16 cellular contexts compared by ENCODE assay signal in the genomic region with DNA sequence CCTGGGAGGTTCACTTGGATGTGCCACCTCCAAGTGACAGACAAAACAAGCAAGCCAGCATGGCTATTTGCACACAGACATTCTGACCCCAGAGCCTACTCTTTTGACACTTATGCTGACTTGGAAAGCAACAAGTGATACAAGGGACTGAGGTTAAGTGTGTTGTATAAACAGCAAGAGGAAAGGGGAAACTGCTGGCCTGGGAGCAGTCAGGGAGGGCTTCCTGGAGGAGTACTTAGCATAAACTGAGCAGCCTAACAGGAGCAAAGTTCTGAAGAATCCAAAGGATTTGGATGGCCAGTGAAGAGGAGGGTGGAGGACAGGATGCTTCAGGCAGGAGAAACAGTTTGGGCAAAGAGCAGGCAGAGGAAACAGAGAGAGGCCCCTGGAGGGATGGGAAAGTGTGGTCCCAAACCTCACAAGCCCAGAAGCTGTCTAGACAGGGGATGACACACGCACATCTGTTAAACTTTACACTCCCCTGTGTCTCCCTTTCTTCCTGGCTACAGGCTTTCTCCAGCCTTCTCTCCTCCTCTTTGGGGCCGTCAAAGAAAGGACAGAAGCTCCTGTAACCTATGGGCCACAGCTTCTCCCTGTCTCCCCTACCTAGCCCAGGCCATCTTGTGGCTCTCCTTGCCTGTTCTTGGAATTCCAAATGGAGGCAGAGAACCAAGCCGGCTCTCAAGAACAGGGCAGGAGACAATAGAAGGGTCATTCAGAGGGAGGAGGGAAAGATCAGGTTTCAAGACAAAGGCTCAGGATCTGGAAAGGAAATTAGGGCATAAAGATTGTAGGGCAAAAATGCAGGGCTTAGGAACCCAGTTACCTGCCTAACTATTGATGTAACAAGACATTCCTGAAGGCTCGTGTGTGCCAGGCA.
A peak's percentile ranks its signal among the peaks of the same experiment; 100 is the strongest.
DNase-seq lines count a peak whose midpoint lies in the region; ATAC-seq and TF ChIP-seq lines count a peak whose summit lies in the region.
"Had no signal": no experiment of that assay in that cellular context is flagged by ENCODE, and none has a peak within 500 bp of the region (broad histone marks: within the 10 kb centered on the region; RNA-seq: fewer than 3 reads in every experiment).

No MANE protein-coding gene starts in this region.

- POLR2A ChIA-PET in HEK293 (lab: Yijun Ruan, JAX), result no interaction called here

- H3K4me1 Mint-ChIP-seq in nephron, result peaks cover 61% of the 10 kb centered on the region

- H3K36me3 ChIP-seq in HEK293 (ENCODE audit: control insufficient read depth in 2 of 2, insufficient read depth in 1 of 2, low read length in 2 of 2), result peaks cover 0 to 13% of the 10 kb centered on the region in 2 experiments; a peak in 1 of 3 replicates
- H3K36me3 ChIP-seq: left lung had no signal

- H3K4me3 ChIP-seq in AG10803 (ENCODE audit: low read length) (no peak overlapping the region), HEK293 (ENCODE audit: low read depth, low read length) (no peak overlapping the region), cardiac fibroblast (replicated peaks in 1 of 2; ENCODE audit: low read depth in 2 of 2, low read length in 2 of 2) (no peak overlapping the region)
- H3K4me3 ChIP-seq: left lung had no signal

- H3K4me1 ChIP-seq in HEK293 (ENCODE audit: control insufficient read depth, insufficient read depth, low read length), result peaks cover 2% of the 10 kb centered on the region; the same call in 1 of the 2 replicates

- H3K9me3 ChIP-seq in HEK293 (ENCODE audit: control insufficient read depth, insufficient read depth, low read depth, low read length), result no peaks in the 10 kb centered on the region

- no peak overlapping the region for H3K4me3 Mint-ChIP-seq in nephron
- H3K4me3 Mint-ChIP-seq: HFFc6 had no signal

- peaks cover 3% of the 10 kb centered on the region for H3K9me3 Mint-ChIP-seq in nephron

- H3K36me3 Mint-ChIP-seq in nephron (ENCODE audit: low read depth), result peaks cover 49% of the 10 kb centered on the region

- H3K27ac Mint-ChIP-seq in nephron, result peak overlapping the region; percentile 51 to 86 (median 81)
- H3K27ac Mint-ChIP-seq: HFFc6 had no signal

- peaks cover 13% of the 10 kb centered on the region for H3K27me3 Mint-ChIP-seq in nephron (ENCODE audit: low read depth)

- no peak overlapping the region for H3K27ac ChIP-seq in HEK293 (ENCODE audit: extremely low read depth, low read depth, low read length)
- H3K27ac ChIP-seq: left lung had no signal

- peak; percentile 14 for DNase-seq in AG10803 (ENCODE audit: low read depth)
- DNase-seq in cardiac fibroblast (ENCODE audit: low read depth in 2 of 2), result peak; percentile 32 to 56
- DNase-seq in T-helper 1 cell, result no peak
- no peak for DNase-seq in NCI-H446 (lab: John Stamatoyannopoulos, UW)
- DNase-seq: activated T-cell treated with anti-CD3 and anti-CD28 coated beads, Interleukin-2, amount 50 U/mL, for 48 hours; amniotic stem cell; foreskin melanocyte; HFFc6; left lung; NCI-H1048; NCI-H526 treated with DMSO at 0.1 percent for 48 hours; stimulated activated CD4-positive, alpha-beta T cell treated with anti-CD3 and anti-CD28 coated beads, Interleukin-15, amount 100 ng/mL, for 24 hours had no signal

- TF ChIP-seq CTCF in AG10803 (conservative IDR thresholded peaks at IDR 0.05; ENCODE audit: low read length), result no peak
- TF ChIP-seq CTCF in HEK293 (tag by site-specific recombination; IDR thresholded peaks at IDR 0.05), result no peak
- TF ChIP-seq CTCF in cardiac fibroblast (IDR thresholded peaks at IDR 0.05; ENCODE audit: low read depth, low read length), result no peak
- no peak for TF ChIP-seq CTCF in nephron (IDR thresholded peaks at IDR 0.05; ENCODE audit: unreplicated experiment in 3 of 3)

- ATAC-seq in GM21717 (IDR thresholded peaks at IDR 0.05; ENCODE audit: unreplicated experiment) (no peak), GM21381 (IDR thresholded peaks at IDR 0.05; ENCODE audit: unreplicated experiment) (no peak)
- ATAC-seq: left lung had no signal

- CTCF ChIA-PET in HEK293 (lab: Yijun Ruan, JAX), result interaction anchor here (1.0 to 1.1 kb wide), 2 partner anchors 20 to 41 kb away, joined by 3 to 4 read pairs; no protein-coding TSS in a partner anchor

TF ChIP-seq in HEK293, 187 proteins besides CTCF, POLR2A, EP300 and RAD21:
- TF ChIP-seq ZNF157 (tag by site-specific recombination; IDR thresholded peaks at IDR 0.05), result no peak
- TF ChIP-seq SCRT2 (tag by site-specific recombination; IDR thresholded peaks at IDR 0.05), result peak; percentile 78
- no peak for TF ChIP-seq ZBTB1 (tag by site-specific recombination; IDR thresholded peaks at IDR 0.05)
- peak; percentile 73 for TF ChIP-seq ZBTB8A (tag by site-specific recombination; IDR thresholded peaks at IDR 0.05)
- TF ChIP-seq, protein P1, sequence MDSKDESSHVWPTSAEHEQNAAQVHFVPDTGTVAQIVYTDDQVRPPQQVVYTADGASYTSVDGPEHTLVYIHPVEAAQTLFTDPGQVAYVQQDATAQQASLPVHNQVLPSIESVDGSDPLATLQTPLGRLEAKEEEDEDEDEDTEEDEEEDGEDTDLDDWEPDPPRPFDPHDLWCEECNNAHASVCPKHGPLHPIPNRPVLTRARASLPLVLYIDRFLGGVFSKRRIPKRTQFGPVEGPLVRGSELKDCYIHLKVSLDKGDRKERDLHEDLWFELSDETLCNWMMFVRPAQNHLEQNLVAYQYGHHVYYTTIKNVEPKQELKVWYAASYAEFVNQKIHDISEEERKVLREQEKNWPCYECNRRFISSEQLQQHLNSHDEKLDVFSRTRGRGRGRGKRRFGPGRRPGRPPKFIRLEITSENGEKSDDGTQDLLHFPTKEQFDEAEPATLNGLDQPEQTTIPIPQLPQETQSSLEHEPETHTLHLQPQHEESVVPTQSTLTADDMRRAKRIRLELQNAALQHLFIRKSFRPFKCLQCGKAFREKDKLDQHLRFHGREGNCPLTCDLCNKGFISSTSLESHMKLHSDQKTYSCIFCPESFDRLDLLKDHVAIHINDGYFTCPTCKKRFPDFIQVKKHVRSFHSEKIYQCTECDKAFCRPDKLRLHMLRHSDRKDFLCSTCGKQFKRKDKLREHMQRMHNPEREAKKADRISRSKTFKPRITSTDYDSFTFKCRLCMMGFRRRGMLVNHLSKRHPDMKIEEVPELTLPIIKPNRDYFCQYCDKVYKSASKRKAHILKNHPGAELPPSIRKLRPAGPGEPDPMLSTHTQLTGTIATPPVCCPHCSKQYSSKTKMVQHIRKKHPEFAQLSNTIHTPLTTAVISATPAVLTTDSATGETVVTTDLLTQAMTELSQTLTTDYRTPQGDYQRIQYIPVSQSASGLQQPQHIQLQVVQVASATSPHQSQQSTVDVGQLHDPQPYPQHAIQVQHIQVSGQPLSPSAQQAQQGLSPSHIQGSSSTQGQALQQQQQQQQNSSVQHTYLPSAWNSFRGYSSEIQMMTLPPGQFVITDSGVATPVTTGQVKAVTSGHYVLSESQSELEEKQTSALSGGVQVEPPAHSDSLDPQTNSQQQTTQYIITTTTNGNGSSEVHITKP (tag by site-specific recombination; IDR thresholded peaks at IDR 0.05), result no peak

Comparison
In these comparisons a context has a peak if more than half of its experiments do, and no peak if none do; other contexts are left out.
1. DNase-seq: peak in AG10803 (single experiment) and cardiac fibroblast (2 of 2); none in T-helper 1 cell (0 of 5) and NCI-H446 (0 of 2).